Comparison of ENCODE assay signal across 8 cellular contexts in the genomic region with DNA sequence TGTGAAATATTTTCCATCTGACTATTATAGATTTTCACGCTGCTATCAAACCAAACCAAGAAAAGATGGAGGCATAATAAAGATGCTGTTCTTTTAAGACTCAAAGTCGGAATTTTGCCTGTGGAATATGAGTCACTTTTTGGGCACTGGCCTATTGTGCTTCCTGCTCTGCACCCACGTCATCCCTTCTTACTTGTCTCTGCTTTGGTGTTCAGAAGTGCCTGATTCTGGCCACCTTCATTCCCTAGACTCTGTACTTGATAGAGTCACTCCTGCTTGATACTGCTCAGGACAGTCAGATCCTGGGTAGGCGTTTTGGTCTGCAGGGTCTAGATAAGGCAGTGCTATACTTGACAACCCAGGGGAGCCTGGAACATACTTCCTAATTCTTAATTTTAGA. TPM values are rescaled to one million over a fixed set of nuclear protein-coding genes. Genes with fewer than 3 reads are reported as not detected.
DNase-seq lines count a peak whose midpoint lies in the region; ATAC-seq and TF ChIP-seq lines count a peak whose summit lies in the region.
"Had no signal": no experiment of that assay in that cellular context is flagged by ENCODE, and none has a peak within 500 bp of the region (broad histone marks: within the 10 kb centered on the region; RNA-seq: fewer than 3 reads in every experiment).

No MANE protein-coding gene starts in this region.

- peaks cover 39% of the 10 kb centered on the region for H3K27me3 Mint-ChIP-seq in activated CD8-positive, alpha-beta T cell treated with anti-CD3 and anti-CD28 coated beads for 36 hours

- ATAC-seq in GM21717 (IDR thresholded peaks at IDR 0.05; ENCODE audit: unreplicated experiment), result peak; percentile 35
- peak in 1 of 2 donors; percentile 70 for ATAC-seq in left cardiac atrium
- no peak for ATAC-seq in activated CD8-positive, alpha-beta T cell treated with anti-CD3 and anti-CD28 coated beads for 36 hours

- no peaks in the 10 kb centered on the region for H3K9me3 ChIP-seq in thyroid gland

- DNase-seq in RKO (ENCODE audit: low spot score) (peak; percentile 69), left cardiac atrium (peak; percentile 58), thyroid gland (peak; percentile 10 to 12), NCI-H187 (lab: John Stamatoyannopoulos, UW) (no peak)
- no peak for DNase-seq in activated CD8-positive, alpha-beta memory T cell treated with anti-CD3 and anti-CD28 coated beads for 24 hours
- DNase-seq in activated CD8-positive, alpha-beta T cell treated with anti-CD3 and anti-CD28 coated beads for 36 hours, result no peak

- no peaks in the 10 kb centered on the region for H3K9me3 Mint-ChIP-seq in activated CD8-positive, alpha-beta T cell treated with anti-CD3 and anti-CD28 coated beads for 36 hours
- H3K9me3 Mint-ChIP-seq: T-helper 1 cell treated with Interleukin-12 subunit alpha and Interleukin-12 subunit beta and Interleukin-4 antibody, amounts not matched to agents 30 μg/mL and 1 μg/mL, for 36 hours had no signal

- POLR2A ChIA-PET in activated CD8-positive, alpha-beta T cell treated with anti-CD3 and anti-CD28 coated beads for 36 hours (lab: Charles Lee), result no interaction called here

- no peaks in the 10 kb centered on the region for H3K27me3 ChIP-seq in thyroid gland

- TF ChIP-seq CTCF in thyroid gland (IDR thresholded peaks at IDR 0.05), result no peak
- no peak for TF ChIP-seq CTCF in activated CD8-positive, alpha-beta T cell treated with anti-CD3 and anti-CD28 coated beads for 36 hours (IDR thresholded peaks at IDR 0.05)

- no peak for TF ChIP-seq POLR2A in thyroid gland (IDR thresholded peaks at IDR 0.05)

- 57 to 62% methylated on average over 4 of the region's 4 CpGs for WGBS in thyroid gland, 2 donors

- H3K27ac ChIP-seq in thyroid gland, result peak overlapping the region in 2 of 3 donors; percentile 46 to 91

- H3K4me1 Mint-ChIP-seq in activated CD8-positive, alpha-beta T cell treated with anti-CD3 and anti-CD28 coated beads for 36 hours (ENCODE audit: low read depth), result peaks cover 8% of the 10 kb centered on the region

- no peak overlapping the region for H3K27ac Mint-ChIP-seq in activated CD8-positive, alpha-beta T cell treated with anti-CD3 and anti-CD28 coated beads for 36 hours
- H3K27ac Mint-ChIP-seq: T-helper 1 cell treated with Interleukin-12 subunit alpha and Interleukin-12 subunit beta and Interleukin-4 antibody, amounts not matched to agents 30 μg/mL and 1 μg/mL, for 36 hours had no signal

- H3K4me1 ChIP-seq in thyroid gland, result no peaks in the 10 kb centered on the region

- no peaks in the 10 kb centered on the region for H3K36me3 Mint-ChIP-seq in activated CD8-positive, alpha-beta T cell treated with anti-CD3 and anti-CD28 coated beads for 36 hours (ENCODE audit: low read depth)

- no peaks in the 10 kb centered on the region for H3K36me3 ChIP-seq in thyroid gland

- intact Hi-C loops in left cardiac atrium (cut with DNase I), result no loop called here
- intact Hi-C loops in thyroid gland (cut with DNase I), result loop anchor here (10.0 kb wide), 1 partner anchor 72 kb away; no protein-coding TSS in a partner anchor
- intact Hi-C loops in activated CD8-positive, alpha-beta T cell treated with anti-CD3 and anti-CD28 coated beads for 36 hours (cut with micrococcal nuclease), result no loop called here

- H3K4me3 Mint-ChIP-seq in activated CD8-positive, alpha-beta T cell treated with anti-CD3 and anti-CD28 coated beads for 36 hours, result no peak overlapping the region
- H3K4me3 Mint-ChIP-seq: T-helper 1 cell treated with Interleukin-12 subunit alpha and Interleukin-12 subunit beta and Interleukin-4 antibody, amounts not matched to agents 30 μg/mL and 1 μg/mL, for 36 hours had no signal

- CTCF ChIA-PET in activated CD8-positive, alpha-beta T cell treated with anti-CD3 and anti-CD28 coated beads for 36 hours (lab: Charles Lee), result no interaction called here

- H3K4me3 ChIP-seq in thyroid gland (replicated peaks in 1 of 3), result no peak overlapping the region

RNA-seq across cellular contexts. Expression of gene LRRK2, which starts 1.9 kb away (rescaled TPM):
- total RNA-seq in left cardiac atrium, result 10 to 100 TPM in 1 of 2 donors, 1 to 10 TPM in 1; 7.7 to 11.0 TPM
- total RNA-seq in thyroid gland, result 10 to 100 TPM; 11.0 to 27.6 (median 21.1) TPM
- under 1 TPM in 1 of 2 experiments, not detected in 1; 0.76 TPM for total RNA-seq in activated CD8-positive, alpha-beta T cell treated with anti-CD3 and anti-CD28 coated beads for 36 hours

Comparison
In these comparisons a context has a peak if more than half of its experiments do, and no peak if none do; other contexts are left out.
1. DNase-seq: peak in RKO (single experiment), left cardiac atrium (single experiment) and thyroid gland (2 of 2); none in activated CD8-positive, alpha-beta memory T cell treated with anti-CD3 and anti-CD28 coated beads for 24 hours (single experiment), NCI-H187 (0 of 2) and activated CD8-positive, alpha-beta T cell treated with anti-CD3 and anti-CD28 coated beads for 36 hours (single experiment).
2. RNA of gene LRRK2, which starts 1.9 kb away (total RNA-seq): 11.0 to 27.6 TPM in thyroid gland and 7.7 to 11.0 TPM in left cardiac atrium; 0.76 TPM in activated CD8-positive, alpha-beta T cell treated with anti-CD3 and anti-CD28 coated beads for 36 hours; every median in the first group is over 4 times any median in the second.